Comparison of ENCODE assay signal across 10 cellular contexts in the genomic region with DNA sequence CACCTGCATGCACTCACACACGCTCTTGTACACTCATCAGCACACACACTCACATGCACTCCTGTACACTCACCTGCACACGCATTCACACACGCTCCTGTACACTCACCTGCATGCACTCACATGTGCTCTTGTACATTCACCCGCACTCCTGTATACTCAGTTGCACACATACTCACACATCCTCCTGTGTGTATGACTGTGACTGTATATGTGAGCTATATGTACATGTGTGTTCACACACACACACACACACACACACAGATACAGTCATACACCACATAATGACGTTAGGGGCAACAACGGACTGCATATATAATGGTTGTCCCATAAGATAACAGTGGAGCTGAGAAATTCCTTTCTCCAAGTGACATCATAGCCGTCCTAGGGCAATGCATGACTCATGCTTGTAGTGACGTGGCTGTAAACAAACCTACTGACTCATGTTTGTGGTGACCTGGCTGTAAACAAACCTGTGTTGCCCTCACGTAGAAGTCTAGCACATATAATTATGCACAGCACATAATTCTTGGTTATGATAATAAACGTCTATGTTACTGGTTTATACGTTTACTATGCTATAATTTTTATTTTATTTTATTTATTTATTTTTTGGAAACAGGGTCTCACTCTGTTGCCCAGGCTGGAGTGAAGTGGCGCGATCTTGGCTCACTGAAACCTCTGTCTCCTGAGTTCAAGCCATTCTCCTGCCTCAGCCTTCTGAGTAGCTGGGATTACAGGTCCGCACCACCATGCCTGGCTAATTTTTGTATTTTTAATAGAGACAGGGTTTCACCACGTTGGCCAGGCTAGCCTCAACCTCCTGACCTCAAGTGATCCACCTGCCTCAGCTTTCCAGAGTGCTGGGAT. TPM values are rescaled to one million over a fixed set of nuclear protein-coding genes. Genes with fewer than 3 reads are reported as not detected.
DNase-seq lines count a peak whose midpoint lies in the region; ATAC-seq and TF ChIP-seq lines count a peak whose summit lies in the region.
"Had no signal": no experiment of that assay in that cellular context is flagged by ENCODE, and none has a peak within 500 bp of the region (broad histone marks: within the 10 kb centered on the region; RNA-seq: fewer than 3 reads in every experiment).

No MANE protein-coding gene starts in this region.

- TF ChIP-seq CTCF in NB4 (IDR thresholded peaks at IDR 0.05; ENCODE audit: low read depth, low read length) (no peak), natural killer cell (IDR thresholded peaks at IDR 0.05) (no peak)

- H3K27ac Mint-ChIP-seq in natural killer cell, result no peak overlapping the region
- no peak overlapping the region for H3K27ac Mint-ChIP-seq in activated naive CD4-positive, alpha-beta T cell treated with anti-CD3 and anti-CD28 coated beads for 36 hours
- H3K27ac Mint-ChIP-seq: activated T-cell treated with anti-CD3 and anti-CD28 coated beads, Interleukin-2, amount 50 U/mL, for 24 hours had no signal

- no peak overlapping the region for H3K4me3 Mint-ChIP-seq in natural killer cell
- H3K4me3 Mint-ChIP-seq in activated naive CD4-positive, alpha-beta T cell treated with anti-CD3 and anti-CD28 coated beads for 36 hours, result no peak overlapping the region
- H3K4me3 Mint-ChIP-seq: activated T-cell treated with anti-CD3 and anti-CD28 coated beads, Interleukin-2, amount 50 U/mL, for 24 hours had no signal

- TF ChIP-seq POLR2A in NB4 (IDR thresholded peaks at IDR 0.05; ENCODE audit: extremely low read depth, insufficient read length), result no peak

- no peaks in the 10 kb centered on the region for H3K36me3 Mint-ChIP-seq in natural killer cell
- peaks cover 3% of the 10 kb centered on the region for H3K36me3 Mint-ChIP-seq in activated naive CD4-positive, alpha-beta T cell treated with anti-CD3 and anti-CD28 coated beads for 36 hours (ENCODE audit: low read depth)

- intact Hi-C loops in natural killer cell (cut with micrococcal nuclease), result no loop called here
- intact Hi-C loops in activated naive CD4-positive, alpha-beta T cell treated with anti-CD3 and anti-CD28 coated beads for 36 hours (cut with micrococcal nuclease), result no loop called here

- H3K9me3 Mint-ChIP-seq in natural killer cell, result no peaks in the 10 kb centered on the region
- peaks cover 8% of the 10 kb centered on the region for H3K9me3 Mint-ChIP-seq in activated naive CD4-positive, alpha-beta T cell treated with anti-CD3 and anti-CD28 coated beads for 36 hours

- no peaks in the 10 kb centered on the region for H3K4me1 Mint-ChIP-seq in natural killer cell
- H3K4me1 Mint-ChIP-seq in activated naive CD4-positive, alpha-beta T cell treated with anti-CD3 and anti-CD28 coated beads for 36 hours (ENCODE audit: low read depth), result no peaks in the 10 kb centered on the region

- H3K27me3 Mint-ChIP-seq in natural killer cell (ENCODE audit: low read depth in 2 of 2), result peaks cover 8 to 14% of the 10 kb centered on the region in 2 donors
- peaks cover 4% of the 10 kb centered on the region for H3K27me3 Mint-ChIP-seq in activated naive CD4-positive, alpha-beta T cell treated with anti-CD3 and anti-CD28 coated beads for 36 hours (ENCODE audit: low read depth)

- no peak overlapping the region for H3K4me3 ChIP-seq in NB4 (ENCODE audit: low read depth, low read length)

- ATAC-seq in natural killer cell, result peak; percentile 54 to 65 (median 64)
- ATAC-seq in HG03520 (IDR thresholded peaks at IDR 0.05; ENCODE audit: unreplicated experiment), result no peak

- DNase-seq in GM03348 (ENCODE audit: low spot score), result peak; percentile 44
- peak; percentile 39 for DNase-seq in NB4 (ENCODE audit: low read depth)
- DNase-seq in dedifferentiated amniotic fluid mesenchymal stem cell (ENCODE audit: extremely low spot score), result peak; percentile 76
- no peak for DNase-seq in natural killer cell
- DNase-seq in activated naive CD4-positive, alpha-beta T cell treated with anti-CD3 and anti-CD28 coated beads for 36 hours, result no peak
- DNase-seq in SKM-1 treated with dmso at 0.1 percent for 144 hours (lab: John Stamatoyannopoulos, UW; ENCODE audit: unreplicated experiment), result no peak
- no peak for DNase-seq in NCI-H2081 (lab: John Stamatoyannopoulos, UW)
- DNase-seq: activated T-cell treated with anti-CD3 and anti-CD28 coated beads, Interleukin-2, amount 50 U/mL, for 24 hours; stimulated activated CD4-positive, alpha-beta T cell treated with anti-CD3 and anti-CD28 coated beads, Interleukin-12 subunit alpha, Interleukin-12 subunit beta, amount 100 ng/mL, for 4 hours had no signal

- CTCF ChIA-PET in activated naive CD4-positive, alpha-beta T cell treated with anti-CD3 and anti-CD28 coated beads for 36 hours (lab: Charles Lee), result no interaction called here

RNA-seq across cellular contexts. Expression of a gene that starts 22.8 kb away (rescaled TPM):
- total RNA-seq in natural killer cell, result 10 to 100 TPM; 30.0 to 35.1 (median 30.3) TPM
- total RNA-seq in activated naive CD4-positive, alpha-beta T cell treated with anti-CD3 and anti-CD28 coated beads for 36 hours, result 10 to 100 TPM; 15.0 to 15.4 TPM

RNA-seq across cellular contexts. Expression of a gene that starts 33.8 kb away (rescaled TPM):
- total RNA-seq in natural killer cell, result 10 to 100 TPM; 41.1 to 56.2 (median 47.3) TPM
- total RNA-seq in activated naive CD4-positive, alpha-beta T cell treated with anti-CD3 and anti-CD28 coated beads for 36 hours, result 10 to 100 TPM; 29.6 to 33.3 TPM

RNA-seq across cellular contexts. Expression of a gene that starts 54.7 kb away (rescaled TPM):
- total RNA-seq in natural killer cell, result 100 to 1,000 TPM; 154 to 177 (median 168) TPM
- total RNA-seq in activated naive CD4-positive, alpha-beta T cell treated with anti-CD3 and anti-CD28 coated beads for 36 hours, result 100 to 1,000 TPM; 287 to 288 TPM

RNA-seq across cellular contexts. Expression of a gene that starts 55.1 kb away (rescaled TPM):
- 10 to 100 TPM; 19.1 to 26.0 (median 23.7) TPM for total RNA-seq in natural killer cell
- total RNA-seq in activated naive CD4-positive, alpha-beta T cell treated with anti-CD3 and anti-CD28 coated beads for 36 hours, result 10 to 100 TPM; 14.5 to 18.0 TPM

Comparison
In these comparisons a context has a peak if more than half of its experiments do, and no peak if none do; other contexts are left out.
1. DNase-seq: peak in GM03348 (single experiment), NB4 (single experiment) and dedifferentiated amniotic fluid mesenchymal stem cell (single experiment); none in natural killer cell (single experiment), activated naive CD4-positive, alpha-beta T cell treated with anti-CD3 and anti-CD28 coated beads for 36 hours (single experiment), SKM-1 treated with dmso at 0.1 percent for 144 hours (single experiment) and NCI-H2081 (0 of 2).